In the genomic region with DNA sequence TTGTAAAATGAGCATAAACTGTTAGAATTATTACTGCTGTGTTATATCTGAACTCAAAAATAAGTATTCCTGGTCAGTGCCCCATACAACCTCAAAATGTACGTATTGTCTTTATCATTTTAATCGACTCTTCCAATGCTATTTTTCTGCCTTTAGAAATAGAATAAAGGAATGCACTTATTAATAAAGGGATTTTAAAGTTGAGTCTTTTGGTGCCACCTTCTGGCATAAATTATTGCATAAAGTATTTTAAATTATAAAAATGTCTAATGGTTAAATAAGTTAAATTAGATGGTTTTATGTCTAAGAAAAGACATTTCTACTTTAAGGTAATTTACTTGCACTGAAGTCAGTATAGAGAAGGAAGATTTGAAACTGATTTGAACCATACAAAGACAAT, we compare ENCODE assay signal across 10 cellular contexts.
DNase-seq lines count a peak whose midpoint lies in the region; ATAC-seq and TF ChIP-seq lines count a peak whose summit lies in the region.
"Had no signal": no experiment of that assay in that cellular context is flagged by ENCODE, and none has a peak within 500 bp of the region (broad histone marks: within the 10 kb centered on the region; RNA-seq: fewer than 3 reads in every experiment).

No MANE protein-coding gene starts in this region.

- no peak for ATAC-seq in GM18511 (IDR thresholded peaks at IDR 0.05; ENCODE audit: unreplicated experiment)
- ATAC-seq in HG02970 (IDR thresholded peaks at IDR 0.05; ENCODE audit: low FRiP score, unreplicated experiment), result no peak
- ATAC-seq: effector memory CD8-positive, alpha-beta T cell had no signal

- H3K27ac ChIP-seq in caudate nucleus (ENCODE audit: low read depth, low read length), result no peak overlapping the region

- DNase-seq in NCI-H1092 treated with DMSO at 0.1 percent for 48 hours (lab: John Stamatoyannopoulos, UW), result peak; percentile 22
- no peak for DNase-seq in NCI-H1092 (lab: John Stamatoyannopoulos, UW)
- DNase-seq in Kasumi-1 (lab: John Stamatoyannopoulos, UW), result peak; percentile 32 to 49
- DNase-seq in astrocyte of the spinal cord (ENCODE audit: low read depth, low spot score), result peak; percentile 41
- peak; percentile 36 for DNase-seq in pons (ENCODE audit: low spot score)
- no peak for DNase-seq in caudate nucleus (lab: John Stamatoyannopoulos, UW)
- DNase-seq: effector memory CD8-positive, alpha-beta T cell; stimulated activated CD4-positive, alpha-beta T cell treated with anti-CD3 and anti-CD28 coated beads, Interleukin-2, amount 100 ng/mL, for 48 hours had no signal

- H3K4me3 ChIP-seq in astrocyte of the spinal cord (ENCODE audit: low read depth, low read length), result no peak overlapping the region

- in situ Hi-C loops in astrocyte of the spinal cord (cut with HindIII; ENCODE audit: low sequenced_read_pairs), result no loop called here

- TF ChIP-seq CTCF in astrocyte of the spinal cord (IDR thresholded peaks at IDR 0.05; ENCODE audit: low read depth, low read length), result no peak

Comparison
In these comparisons a context has a peak if more than half of its experiments do, and no peak if none do; other contexts are left out.
1. DNase-seq: peak in NCI-H1092 treated with DMSO at 0.1 percent for 48 hours (single experiment), Kasumi-1 (2 of 2), astrocyte of the spinal cord (single experiment) and pons (single experiment); none in NCI-H1092 (single experiment) and caudate nucleus (0 of 61).